Comparison of ENCODE assay signal across 1 cellular context in genomic region chr22:49993649-49994360, GRCh38.
TF ChIP-seq lines count a peak whose summit lies in the region.

No MANE protein-coding gene starts in this region.

TF ChIP-seq in HepG2, 621 proteins besides CTCF, POLR2A, EP300 and RAD21:
- TF ChIP-seq ZNF383 (CRISPR knock-in tag; IDR thresholded peaks at IDR 0.05; ENCODE audit: borderline replicate concordance): no peak
- TF ChIP-seq ZFX (CRISPR knock-in tag; IDR thresholded peaks at IDR 0.05; ENCODE audit: low read depth): no peak
- 0 out of 2 replicates have a peak, but pooled peaks have one; percentile 0 for TF ChIP-seq ZKSCAN1 (IDR thresholded peaks at IDR 0.05; ENCODE audit: low read length)
